ENCODE assay signal across 1 cellular context in genomic region chr1:242871631-242872030, GRCh38.
TF ChIP-seq lines count a peak whose summit lies in the region.

No MANE protein-coding gene starts in this region.

TF ChIP-seq in SK-N-SH, 30 proteins besides CTCF, POLR2A, EP300 and RAD21 (continued from another document):
- TF ChIP-seq REST (IDR thresholded peaks at IDR 0.05; ENCODE audit: low read depth, low read length), result no peak
- no peak for TF ChIP-seq CHD2 (IDR thresholded peaks at IDR 0.05; ENCODE audit: low read length, partially characterized antibody)
- TF ChIP-seq USF1 (IDR thresholded peaks at IDR 0.05; ENCODE audit: borderline replicate concordance, low read depth), result no peak
- no peak for TF ChIP-seq NRF1 (IDR thresholded peaks at IDR 0.05; ENCODE audit: low read depth, low read length)
